Comparison of ENCODE assay signal across 19 cellular contexts in the genomic region with DNA sequence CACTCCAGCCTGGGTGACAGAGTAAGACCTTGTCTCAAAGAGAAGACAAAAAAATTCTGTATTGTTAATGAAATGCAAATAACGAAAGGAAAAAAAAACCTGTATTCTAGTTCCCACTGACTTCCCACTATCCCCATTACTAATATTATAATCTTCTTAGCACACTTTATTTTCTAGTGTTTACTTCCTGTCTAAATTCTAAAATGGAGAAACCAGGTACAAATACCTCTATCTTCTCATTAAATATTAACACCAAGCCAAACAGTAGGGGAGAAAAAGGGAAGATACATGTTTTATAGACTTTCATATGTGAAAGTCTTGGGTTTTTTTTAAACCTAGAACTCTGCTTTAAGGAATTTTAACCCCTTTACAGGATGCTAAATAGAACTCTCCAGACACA. TPM values are rescaled to one million over a fixed set of nuclear protein-coding genes. Genes with fewer than 3 reads are reported as not detected.
DNase-seq lines count a peak whose midpoint lies in the region; ATAC-seq, FAIRE-seq and TF ChIP-seq lines count a peak whose summit lies in the region.
"Had no signal": no experiment of that assay in that cellular context is flagged by ENCODE, and none has a peak within 500 bp of the region (broad histone marks: within the 10 kb centered on the region; RNA-seq: fewer than 3 reads in every experiment).

No MANE protein-coding gene starts in this region.

- H4K20me1 ChIP-seq in PC-9 (ENCODE audit: insufficient read depth) (no peaks in the 10 kb centered on the region), keratinocyte (ENCODE audit: control insufficient read depth, extremely low read depth, insufficient read depth, low read length) (no peaks in the 10 kb centered on the region), OCI-LY7 (ENCODE audit: insufficient read depth, low read length) (no peaks in the 10 kb centered on the region)

- WGBS in psoas muscle, 3 donors = 71 to 75% (median 72%) methylated on average over 1 of the region's 1 CpG

- FAIRE-seq in keratinocyte (lab: Jason Lieb, UNC) = no peak

- ATAC-seq in psoas muscle (no peak), HG03432 (IDR thresholded peaks at IDR 0.05; ENCODE audit: unreplicated experiment) (no peak)
- ATAC-seq: GM23338 had no signal

- peak overlapping the region; percentile 98 for H3K27ac Mint-ChIP-seq in Caco-2 (ENCODE audit: unreplicated experiment)
- H3K27ac Mint-ChIP-seq: CD4-positive, CD25-positive, alpha-beta regulatory T cell; GM23338 had no signal

- CTCF ChIA-PET in Caco-2 (lab: Charles Lee) (interaction anchor here (0.5 to 0.6 kb wide), 2 partner anchors 268 to 692 kb away, joined by 3 to 4 read pairs; no protein-coding TSS in a partner anchor), PC-9 (lab: Charles Lee) (no interaction called here), OCI-LY7 (lab: Charles Lee; ENCODE audit: unreplicated experiment) (no interaction called here)

- DNase-seq in Caco-2 (no peak), PC-9 (no peak), keratinocyte (ENCODE audit: low read depth, low spot score) (no peak), psoas muscle (no peak), DMS79 (lab: John Stamatoyannopoulos, UW) (no peak), NCI-H748 (lab: John Stamatoyannopoulos, UW; ENCODE audit: unreplicated experiment) (no peak), OCI-LY7 (ENCODE audit: low spot score) (no peak)
- DNase-seq: ACHN; CD4-positive, CD25-positive, alpha-beta regulatory T cell; DMS79 treated with DMSO at 0.1 percent for 48 hours; GDM1; MM.1S; NCI-H1105 treated with DMSO at 0.1 percent for 48 hours; NCI-H187 treated with DMSO at 0.1 percent for 48 hours; RPMI8226 had no signal

- intact Hi-C loops in Caco-2 (cut with micrococcal nuclease; ENCODE audit: unreplicated experiment) = loop anchor here (2.0 kb wide), 1 partner anchor 17 kb away; no protein-coding TSS in a partner anchor
- intact Hi-C loops in PC-9 (cut with micrococcal nuclease; ENCODE audit: unreplicated experiment) = loop anchor here (2.0 kb wide), 1 partner anchor 15 kb away; no protein-coding TSS in a partner anchor
- intact Hi-C loops in psoas muscle (cut with DNase I) = loop anchor here (2.0 to 5.0 kb wide), 2 partner anchors 27 to 61 kb away; no protein-coding TSS in a partner anchor
- intact Hi-C loops in OCI-LY7 (cut with micrococcal nuclease; ENCODE audit: unreplicated experiment) = no loop called here

- H2AFZ ChIP-seq in PC-9 = no peak overlapping the region
- no peak overlapping the region for H2AFZ ChIP-seq in keratinocyte (ENCODE audit: control insufficient read depth, low read length)
- H2AFZ ChIP-seq in OCI-LY7 (ENCODE audit: low read length) = no peak overlapping the region
- H2AFZ ChIP-seq: GM23338 had no signal

- TF ChIP-seq CTCF in Caco-2 (IDR thresholded peaks at IDR 0.05; ENCODE audit: insufficient read depth in 1 of 2, low read depth in 1 of 2, low read length in 1 of 2, severe bottlenecking in 1 of 2, unreplicated experiment in 1 of 2) (no peak), PC-9 (conservative IDR thresholded peaks at IDR 0.05) (no peak), keratinocyte (optimal IDR thresholded peaks at IDR 0.05 in 1 of 3, IDR thresholded peaks at IDR 0.05 in 1 of 3, conservative IDR thresholded peaks at IDR 0.05 in 1 of 3; ENCODE audit: extremely low read depth in 1 of 3, insufficient read depth in 2 of 3, low read length in 3 of 3) (no peak), psoas muscle (IDR thresholded peaks at IDR 0.05) (no peak), OCI-LY7 (conservative IDR thresholded peaks at IDR 0.05; ENCODE audit: low read length) (no peak)

- H3K4me1 ChIP-seq in Caco-2 (peaks cover 82% of the 10 kb centered on the region), PC-9 (replicated peaks; ENCODE audit: insufficient read depth) (peaks cover 95% of the 10 kb centered on the region), keratinocyte (ENCODE audit: control insufficient read depth, extremely low read depth, insufficient read depth, low read length) (peaks cover 69% of the 10 kb centered on the region), psoas muscle (peaks cover 70% of the 10 kb centered on the region), OCI-LY7 (ENCODE audit: insufficient read depth, low read length, poor library complexity, severe bottlenecking) (peaks cover 12% of the 10 kb centered on the region)

- H3K4me1 Mint-ChIP-seq in Caco-2 (ENCODE audit: low read depth, unreplicated experiment) = peaks cover 45% of the 10 kb centered on the region

- H3K9me3 ChIP-seq in Caco-2 (no peaks in the 10 kb centered on the region), PC-9 (ENCODE audit: insufficient read depth, low read depth) (no peaks in the 10 kb centered on the region), keratinocyte (ENCODE audit: control insufficient read depth, low read depth, low read length) (no peaks in the 10 kb centered on the region), psoas muscle (no peaks in the 10 kb centered on the region), OCI-LY7 (ENCODE audit: low read length) (no peaks in the 10 kb centered on the region)
- H3K9me3 ChIP-seq: SJSA1 had no signal

- H3K9ac ChIP-seq in keratinocyte (ENCODE audit: control insufficient read depth, extremely low read depth, insufficient read depth, low read length) = no peak overlapping the region
- H3K9ac ChIP-seq: KMS-11 had no signal

- peak overlapping the region; percentile 74 for H3K4me2 ChIP-seq in PC-9
- no peak overlapping the region for H3K4me2 ChIP-seq in keratinocyte (ENCODE audit: control insufficient read depth, extremely low read depth, insufficient read depth, low read depth, low read length)
- no peak overlapping the region for H3K4me2 ChIP-seq in OCI-LY7 (ENCODE audit: low read length)
- H3K4me2 ChIP-seq: GM23338, KMS-11 had no signal

- no TSS peak for BruUV-seq in Caco-2 (replicated peaks; lab: Mats Ljungman, UMichigan)
- BruUV-seq in PC-9 (replicated peaks; lab: Mats Ljungman, UMichigan) = no TSS peak
- BruUV-seq in OCI-LY7 (replicated peaks; lab: Mats Ljungman, UMichigan) = no TSS peak

- H3K27me3 ChIP-seq in Caco-2 (replicated peaks; ENCODE audit: control insufficient read depth, insufficient read depth, low read length) (no peaks in the 10 kb centered on the region), PC-9 (ENCODE audit: insufficient read depth, low read depth) (no peaks in the 10 kb centered on the region), keratinocyte (ENCODE audit: control insufficient read depth, extremely low read depth, insufficient read depth, low read length) (no peaks in the 10 kb centered on the region), psoas muscle (ENCODE audit: insufficient read depth in 3 of 3, low read length in 2 of 3) (no peaks in the 10 kb centered on the region)
- H3K27me3 ChIP-seq: SJSA1 had no signal

- no peak overlapping the region for H3K4me3 Mint-ChIP-seq in Caco-2 (ENCODE audit: unreplicated experiment)
- H3K4me3 Mint-ChIP-seq: CD4-positive, CD25-positive, alpha-beta regulatory T cell; GM23338 had no signal

- H3K9me3 Mint-ChIP-seq in Caco-2 (ENCODE audit: unreplicated experiment) = no peaks in the 10 kb centered on the region
- H3K9me3 Mint-ChIP-seq: CD4-positive, CD25-positive, alpha-beta regulatory T cell; GM23338 had no signal

- peaks cover 3% of the 10 kb centered on the region for H3K9me1 ChIP-seq in keratinocyte (ENCODE audit: control insufficient read depth, extremely low read depth, insufficient read depth, low read length)

- H3K9me2 ChIP-seq in PC-9 (ENCODE audit: insufficient read depth) (no peaks in the 10 kb centered on the region), OCI-LY7 (ENCODE audit: insufficient read depth, low read length) (no peaks in the 10 kb centered on the region)

- POLR2A ChIA-PET in Caco-2 (lab: Charles Lee) (no interaction called here), PC-9 (lab: Charles Lee; ENCODE audit: unreplicated experiment) (interaction anchor here (0.6 to 0.7 kb wide), 2 partner anchors 10 to 132 kb away, joined by 3 to 6 read pairs; no protein-coding TSS in a partner anchor), OCI-LY7 (lab: Charles Lee) (no interaction called here)

- H3F3A ChIP-seq in PC-9 (ENCODE audit: insufficient read depth, low read depth) = peaks cover 64% of the 10 kb centered on the region

- peaks cover 7% of the 10 kb centered on the region for H3K36me3 Mint-ChIP-seq in Caco-2 (ENCODE audit: insufficient read depth, unreplicated experiment)

- H3K27ac ChIP-seq in PC-9 (peak overlapping the region; percentile 95), keratinocyte (ENCODE audit: control insufficient read depth, insufficient read depth, low read length) (peak overlapping the region; percentile 80), psoas muscle (peak overlapping the region; percentile 94), OCI-LY7 (ENCODE audit: low read depth, low read length, poor library complexity, severe bottlenecking) (no peak overlapping the region)
- H3K27ac ChIP-seq: KMS-11, SJSA1 had no signal

- H3K4me3 ChIP-seq in Caco-2 (ENCODE audit: low read depth, low read length) = no peak overlapping the region
- no peak overlapping the region; the same call in 1 of the 2 replicates for H3K4me3 ChIP-seq in PC-9
- no peak overlapping the region for H3K4me3 ChIP-seq in keratinocyte (ENCODE audit: control insufficient read depth in 2 of 3, extremely low read depth in 1 of 3, insufficient read depth in 2 of 3, low read depth in 1 of 3, low read length in 3 of 3)
- no peak overlapping the region for H3K4me3 ChIP-seq in psoas muscle
- H3K4me3 ChIP-seq in OCI-LY7 (ENCODE audit: low read depth, low read length, poor library complexity, severe bottlenecking) = no peak overlapping the region
- H3K4me3 ChIP-seq: GM23338, SJSA1 had no signal

- H3K36me3 ChIP-seq in Caco-2 (ENCODE audit: control insufficient read depth, insufficient read depth, low read length) (no peaks in the 10 kb centered on the region), PC-9 (ENCODE audit: low read depth) (peaks cover 24% of the 10 kb centered on the region; the same call in 1 of the 2 replicates), keratinocyte (ENCODE audit: control insufficient read depth in 2 of 2, extremely low read depth in 1 of 2, insufficient read depth in 2 of 2, low read length in 2 of 2) (peaks cover 2 to 9% of the 10 kb centered on the region in 2 experiments), psoas muscle (ENCODE audit: insufficient read depth in 1 of 2, low read depth in 1 of 2) (no peaks in the 10 kb centered on the region), OCI-LY7 (ENCODE audit: insufficient read depth, low read length) (no peaks in the 10 kb centered on the region; the same call in 1 of the 2 replicates)
- H3K36me3 ChIP-seq: SJSA1 had no signal

- H3K79me2 ChIP-seq in PC-9 (ENCODE audit: low read depth) = peaks cover 92% of the 10 kb centered on the region
- H3K79me2 ChIP-seq in keratinocyte (ENCODE audit: control insufficient read depth, insufficient read depth, low read length) = peaks cover 89% of the 10 kb centered on the region
- H3K79me2 ChIP-seq in OCI-LY7 (ENCODE audit: insufficient read depth, low read depth, low read length) = no peaks in the 10 kb centered on the region

- dilution Hi-C loops in keratinocyte (cut with MboI; ENCODE audit: extremely low pct_ligation_motif_present, low sequenced_read_pairs) = no loop called here

- H3K27me3 Mint-ChIP-seq in Caco-2 (ENCODE audit: insufficient read depth, unreplicated experiment) = no peaks in the 10 kb centered on the region
- H3K27me3 Mint-ChIP-seq: CD4-positive, CD25-positive, alpha-beta regulatory T cell had no signal

RNA-seq across cellular contexts. Expression of a gene that starts 55.3 kb away (rescaled TPM):
- total RNA-seq in Caco-2 (2022) = 26.3 and 33.0 TPM in 2 replicates
- total RNA-seq in PC-9 (2021) = 44.4 and 50.4 TPM in 2 replicates
- polyA plus RNA-seq in keratinocyte = 0.09 to 0.36 TPM (median 0.25 TPM) in 3 replicates
- polyA plus RNA-seq in keratinocyte (2011; ENCODE audit: low read depth) = 0.81 TPM
- 0.09 and 0.27 TPM in 2 replicates for polyA plus RNA-seq in keratinocyte (2011; cell fraction: cytosol; rRNA removed)
- polyA plus RNA-seq in keratinocyte (2011; cell fraction: nucleus; rRNA removed) = 0.61 and 0.93 TPM in 2 replicates
- polyA plus RNA-seq in keratinocyte (2012; ENCODE audit: low replicate concordance) = 0.36 and 1.3 TPM in 2 replicates
- 0.10 to 0.92 TPM (median 0.59 TPM) in 3 replicates for polyA minus RNA-seq in keratinocyte
- polyA minus RNA-seq in keratinocyte (2011; cell fraction: cytosol; rRNA and poly(A)+ RNA removed) = not detected
- polyA minus RNA-seq in keratinocyte (2011; cell fraction: nucleus; rRNA and poly(A)+ RNA removed) = 1.8 and 1.9 TPM in 2 replicates
- total RNA-seq in psoas muscle = 10 to 100 TPM; 28.2 to 49.9 (median 31.9) TPM
- 10 to 100 TPM; 15.5 to 24.0 (median 20.7) TPM for polyA plus RNA-seq in psoas muscle
- 6.0 and 6.8 TPM in 2 replicates for total RNA-seq in OCI-LY7 (2014; rRNA removed; shearing (Covaris generic))
- total RNA-seq in OCI-LY7 (2022) = 4.7 and 5.3 TPM in 2 replicates
